22 cellular contexts compared by ENCODE assay signal in genomic region chr1:59314776-59315528, GRCh38. TPM values are rescaled to one million over a fixed set of nuclear protein-coding genes. Genes with fewer than 3 reads are reported as not detected.
DNase-seq lines count a peak whose midpoint lies in the region; ATAC-seq and TF ChIP-seq lines count a peak whose summit lies in the region.
"Had no signal": no experiment of that assay in that cellular context is flagged by ENCODE, and none has a peak within 500 bp of the region (broad histone marks: within the 10 kb centered on the region; RNA-seq: fewer than 3 reads in every experiment).

No MANE protein-coding gene starts in this region.

- no peak overlapping the region for H2BK120ac ChIP-seq in IMR-90 (ENCODE audit: low read depth, low read length)

- no peak for DNase-seq in IMR-90
- DNase-seq in activated naive CD8-positive, alpha-beta T cell treated with anti-CD3 and anti-CD28 coated beads, Interleukin-2, amount 50 U/mL, for 24 hours: no peak
- no peak for DNase-seq in right lobe of liver
- no peak for DNase-seq in effector memory CD4-positive, alpha-beta T cell
- DNase-seq in NCI-H82 treated with DMSO at 0.1 percent for 48 hours (lab: John Stamatoyannopoulos, UW; ENCODE audit: unreplicated experiment): no peak
- DNase-seq in iPS-NIHi11 (ENCODE audit: low spot score): no peak
- DNase-seq: activated CD4-positive, CD25-positive, alpha-beta regulatory T cell treated with anti-CD3 and anti-CD28 coated beads, Interleukin-2, amount 50 U/mL, for 72 hours; activated T-cell treated with anti-CD3 and anti-CD28 coated beads for 4 hours; adrenal gland; brain microvascular endothelial cell; Calu3; NCI-H2029; NCI-H2227 treated with DMSO at 0.1 percent for 48 hours; stimulated activated naive CD8-positive, alpha-beta T cell treated with anti-CD3 and anti-CD28 coated beads, Interleukin-15, Interleukin-2, amounts not matched to agents 100 U/mL and 50 U/mL, for 24 hours; T-helper 1 cell; testis had no signal

- no peak overlapping the region for H3K27ac Mint-ChIP-seq in activated naive CD8-positive, alpha-beta T cell treated with anti-CD3 and anti-CD28 coated beads, Interleukin-2, amount 50 U/mL, for 24 hours

- no peak for TF ChIP-seq POLR2A in IMR-90 (IDR thresholded peaks at IDR 0.05; ENCODE audit: low read depth, low read length)
- no peak for TF ChIP-seq POLR2A in right lobe of liver (IDR thresholded peaks at IDR 0.05)

- H2BK15ac ChIP-seq in IMR-90 (ENCODE audit: low read depth, low read length): no peak overlapping the region

- H2AK9ac ChIP-seq in IMR-90 (replicated peaks; ENCODE audit: low read depth, low read length, poor library complexity): no peak overlapping the region

- no peak overlapping the region; the same call in 1 of the 2 replicates for H3K18ac ChIP-seq in IMR-90 (ENCODE audit: low read depth, low read length)

- H4K8ac ChIP-seq in IMR-90 (ENCODE audit: low read depth in 2 of 2, low read length in 2 of 2): no peak overlapping the region

- peaks cover 46 to 57% (median 52%) of the 10 kb centered on the region in 10 experiments for H3K4me1 ChIP-seq in BLaER1 treated with 17β-estradiol and CSF1 and Interleukin-3, amounts not matched to agents 10 nM and 100 nM
- H3K4me1 ChIP-seq in IMR-90 (ENCODE audit: control insufficient read depth, insufficient read depth, low read length) (peaks cover 7% of the 10 kb centered on the region), right lobe of liver (peaks cover 0 to 68% (median 18%) of the 10 kb centered on the region in 4 donors)
- no peaks in the 10 kb centered on the region for H3K4me1 ChIP-seq in effector memory CD4-positive, alpha-beta T cell (ENCODE audit: control insufficient read depth, insufficient read depth, low read length, poor library complexity, severe bottlenecking)
- H3K4me1 ChIP-seq: testis had no signal

- BruUV-seq in IMR-90 (replicated peaks; lab: Mats Ljungman, UMichigan): no TSS peak

- H3K79me1 ChIP-seq in IMR-90 (ENCODE audit: low read depth in 1 of 2, low read length in 2 of 2): no peaks in the 10 kb centered on the region

- no peak overlapping the region for H3K56ac ChIP-seq in IMR-90 (ENCODE audit: extremely low read depth, insufficient read depth, low read length)

- CTCF ChIA-PET in IMR-90 (lab: Yijun Ruan, JAX): no interaction called here

- H2AK5ac ChIP-seq in IMR-90 (ENCODE audit: low read depth, low read length): no peak overlapping the region

- H3K4me3 Mint-ChIP-seq in activated naive CD8-positive, alpha-beta T cell treated with anti-CD3 and anti-CD28 coated beads, Interleukin-2, amount 50 U/mL, for 24 hours: no peak overlapping the region

- in situ Hi-C loops in IMR-90 (cut with MboI; ENCODE audit: low sequenced_read_pairs): no loop called here

- ATAC-seq in IMR-90 (ENCODE audit: low read depth): no peak
- peak; percentile 18 for ATAC-seq in activated naive CD8-positive, alpha-beta T cell treated with anti-CD3 and anti-CD28 coated beads, Interleukin-2, amount 50 U/mL, for 24 hours
- no peak for ATAC-seq in right lobe of liver
- ATAC-seq in GM19023 (IDR thresholded peaks at IDR 0.05; ENCODE audit: unreplicated experiment): no peak
- ATAC-seq: GM12878; stimulated activated naive CD8-positive, alpha-beta T cell treated with anti-CD3 and anti-CD28 coated beads, Interleukin-15, Interleukin-2, amounts not matched to agents 100 U/mL and 50 U/mL, for 24 hours had no signal

- peaks cover 1% of the 10 kb centered on the region for H3K36me3 Mint-ChIP-seq in activated naive CD8-positive, alpha-beta T cell treated with anti-CD3 and anti-CD28 coated beads, Interleukin-2, amount 50 U/mL, for 24 hours (ENCODE audit: low read depth)

- peaks cover 9% of the 10 kb centered on the region for H3K9me3 Mint-ChIP-seq in activated naive CD8-positive, alpha-beta T cell treated with anti-CD3 and anti-CD28 coated beads, Interleukin-2, amount 50 U/mL, for 24 hours

- H3K9me1 ChIP-seq in IMR-90 (ENCODE audit: insufficient read depth, low read length): 0 out of 2 replicates have a peak, but pooled peaks cover 3% of the 10 kb centered on the region

- H3K27ac ChIP-seq in BLaER1 treated with 17β-estradiol and CSF1 and Interleukin-3, amounts not matched to agents 10 nM and 100 nM: peak overlapping the region in 8 of 11 experiments; percentile 13 to 65 (median 36); a peak in 12 of 22 replicates
- no peak overlapping the region for H3K27ac ChIP-seq in IMR-90 (ENCODE audit: insufficient read depth, low read length)
- H3K27ac ChIP-seq in right lobe of liver: peak overlapping the region in 2 of 3 donors; percentile 72 to 74
- H3K27ac ChIP-seq in effector memory CD4-positive, alpha-beta T cell (ENCODE audit: insufficient read depth, low read length, poor library complexity, severe bottlenecking): no peak overlapping the region
- H3K27ac ChIP-seq: adrenal gland, brain microvascular endothelial cell, epithelial cell of prostate, HL-60, SJSA1, testis had no signal

- 0 out of 2 replicates have a peak overlapping the region, but pooled peaks have one; percentile 4 for H3K4ac ChIP-seq in IMR-90 (ENCODE audit: low read depth, low read length)

- dilution Hi-C loops in IMR-90 (cut with HindIII; ENCODE audit: low sequenced_read_pairs, unreplicated experiment): no loop called here

- TF ChIP-seq RAD21 in IMR-90 (IDR thresholded peaks at IDR 0.05; ENCODE audit: low read length): no peak

- intact Hi-C loops in IMR-90 (cut with micrococcal nuclease) (loop anchor here (5.0 kb wide), 1 partner anchor 382 kb away; no protein-coding TSS in a partner anchor), right lobe of liver (cut with DNase I) (no loop called here)

- H3K27me3 Mint-ChIP-seq in activated naive CD8-positive, alpha-beta T cell treated with anti-CD3 and anti-CD28 coated beads, Interleukin-2, amount 50 U/mL, for 24 hours: no peaks in the 10 kb centered on the region

- no peak overlapping the region for H2BK20ac ChIP-seq in IMR-90 (ENCODE audit: low read depth, low read length)

- H3K9me3 ChIP-seq in BLaER1 treated with 17β-estradiol and CSF1 and Interleukin-3, amounts not matched to agents 10 nM and 100 nM (replicated peaks in 1 of 11): peaks cover 0 to 14% (median 0%) of the 10 kb centered on the region in 11 experiments; a peak in 1 of 22 replicates
- H3K9me3 ChIP-seq in IMR-90 (ENCODE audit: control insufficient read depth, insufficient read depth, low read length) (no peaks in the 10 kb centered on the region), right lobe of liver (no peaks in the 10 kb centered on the region)
- H3K9me3 ChIP-seq in effector memory CD4-positive, alpha-beta T cell (ENCODE audit: control insufficient read depth, low read length): no peaks in the 10 kb centered on the region
- H3K9me3 ChIP-seq: adrenal gland, SJSA1, testis had no signal

- H4K91ac ChIP-seq in IMR-90 (ENCODE audit: insufficient read depth, low read depth, low read length): no peak overlapping the region

- no peaks in the 10 kb centered on the region for H4K20me1 ChIP-seq in BLaER1 treated with 17β-estradiol and CSF1 and Interleukin-3, amounts not matched to agents 10 nM and 100 nM
- no peaks in the 10 kb centered on the region for H4K20me1 ChIP-seq in IMR-90 (ENCODE audit: insufficient read depth, low read length)

- WGBS in IMR-90 (ENCODE audit: extremely low coverage in 2 of 2, insufficient read length in 1 of 2), 2 experiments: no CpG with 5 or more reads among the region's 2 CpGs
- 82% methylated on average over 2 of the region's 2 CpGs for WGBS in right lobe of liver (ENCODE audit: insufficient coverage, low coverage, low lambda C conversion rate, missing lambda C conversion rate)

- no peak for TF ChIP-seq CTCF in IMR-90 (conservative IDR thresholded peaks at IDR 0.05; ENCODE audit: low read depth, low read length)
- no peak for TF ChIP-seq CTCF in right lobe of liver (IDR thresholded peaks at IDR 0.05)

- no peaks in the 10 kb centered on the region for H3K27me3 ChIP-seq in BLaER1 treated with 17β-estradiol and CSF1 and Interleukin-3, amounts not matched to agents 10 nM and 100 nM
- H3K27me3 ChIP-seq in IMR-90 (ENCODE audit: control insufficient read depth, insufficient read depth, low read length) (no peaks in the 10 kb centered on the region), right lobe of liver (no peaks in the 10 kb centered on the region)
- H3K27me3 ChIP-seq in effector memory CD4-positive, alpha-beta T cell (replicated peaks; ENCODE audit: control insufficient read depth, insufficient read depth, low read length, poor library complexity, severe bottlenecking): no peaks in the 10 kb centered on the region
- H3K27me3 ChIP-seq: adrenal gland, brain microvascular endothelial cell, SJSA1, testis had no signal

- no peak overlapping the region for H4K5ac ChIP-seq in IMR-90 (ENCODE audit: low read depth, low read length)

- H3K4me3 ChIP-seq in BLaER1 treated with 17β-estradiol and CSF1 and Interleukin-3, amounts not matched to agents 10 nM and 100 nM: no peak overlapping the region
- H3K4me3 ChIP-seq in IMR-90 (ENCODE audit: insufficient read depth, low read depth, low read length): no peak overlapping the region
- no peak overlapping the region for H3K4me3 ChIP-seq in right lobe of liver
- H3K4me3 ChIP-seq in effector memory CD4-positive, alpha-beta T cell (ENCODE audit: insufficient read depth, low read depth, low read length, poor library complexity, severe bottlenecking): no peak overlapping the region
- H3K4me3 ChIP-seq: adrenal gland, GM12878, SJSA1, testis had no signal

- no peak overlapping the region for H3K14ac ChIP-seq in IMR-90 (replicated peaks; ENCODE audit: low read depth, low read length)

- H3K23ac ChIP-seq in IMR-90 (ENCODE audit: low read depth, low read length): no peak overlapping the region

- H3K4me2 ChIP-seq in BLaER1 treated with 17β-estradiol and CSF1 and Interleukin-3, amounts not matched to agents 10 nM and 100 nM: peak overlapping the region; percentile 53 to 89 (median 70)
- no peak overlapping the region for H3K4me2 ChIP-seq in IMR-90 (ENCODE audit: low read depth, low read length)

- no peak overlapping the region for H2AFZ ChIP-seq in IMR-90 (replicated peaks; ENCODE audit: low read length, poor library complexity)

- H3K9ac ChIP-seq in BLaER1 treated with 17β-estradiol and CSF1 and Interleukin-3, amounts not matched to agents 10 nM and 100 nM: no peak overlapping the region
- H3K9ac ChIP-seq in IMR-90 (ENCODE audit: low read depth, low read length): no peak overlapping the region

- peaks cover 23% of the 10 kb centered on the region for H3K4me1 Mint-ChIP-seq in activated naive CD8-positive, alpha-beta T cell treated with anti-CD3 and anti-CD28 coated beads, Interleukin-2, amount 50 U/mL, for 24 hours

- no peak overlapping the region for H2BK5ac ChIP-seq in IMR-90 (ENCODE audit: low read depth, low read length, poor library complexity, severe bottlenecking)

- POLR2A ChIA-PET in IMR-90 (lab: Charles Lee; ENCODE audit: unreplicated experiment): no interaction called here

- H3K36me3 ChIP-seq in BLaER1 treated with 17β-estradiol and CSF1 and Interleukin-3, amounts not matched to agents 10 nM and 100 nM: no peaks in the 10 kb centered on the region; a peak in 1 of 22 replicates
- no peaks in the 10 kb centered on the region for H3K36me3 ChIP-seq in IMR-90 (ENCODE audit: control insufficient read depth, insufficient read depth, low read length)
- H3K36me3 ChIP-seq in right lobe of liver: no peaks in the 10 kb centered on the region
- no peaks in the 10 kb centered on the region for H3K36me3 ChIP-seq in effector memory CD4-positive, alpha-beta T cell (ENCODE audit: control insufficient read depth, insufficient read depth, low read length)
- H3K36me3 ChIP-seq: adrenal gland, brain microvascular endothelial cell, SJSA1 had no signal

RNA-seq across cellular contexts. Expression of gene FGGY, which starts 18.1 kb away (rescaled TPM):
- 12.8 and 14.0 TPM in 2 replicates for total RNA-seq in IMR-90 (2012; rRNA removed)
- polyA plus RNA-seq in IMR-90 (2012; rRNA removed): 5.6 TPM in 2 replicates
- 4.3 and 6.0 TPM in 2 replicates for polyA plus RNA-seq in IMR-90 (2012; cell fraction: cytosol; rRNA removed)
- 2.6 and 7.4 TPM in 2 replicates for polyA plus RNA-seq in IMR-90 (2012; cell fraction: nucleus; rRNA removed; ENCODE audit: low replicate concordance)
- 10 to 100 TPM; 45.5 to 84.2 (median 58.7) TPM for total RNA-seq in right lobe of liver

Comparison
In these comparisons a context has a peak if more than half of its experiments do, and no peak if none do; other contexts are left out.
1. H3K27ac ChIP-seq: peak in BLaER1 treated with 17β-estradiol and CSF1 and Interleukin-3, amounts not matched to agents 10 nM and 100 nM (8 of 11) and right lobe of liver (2 of 3); none in IMR-90 (single experiment) and effector memory CD4-positive, alpha-beta T cell (single experiment).